ENCODE assay signal across 25 cellular contexts in genomic region chr4:64883087-64883926, GRCh38.
A peak's percentile ranks its signal among the peaks of the same experiment; 100 is the strongest.
DNase-seq lines count a peak whose midpoint lies in the region; ATAC-seq, FAIRE-seq and TF ChIP-seq lines count a peak whose summit lies in the region.
"Had no signal": no experiment of that assay in that cellular context is flagged by ENCODE, and none has a peak within 500 bp of the region (broad histone marks: within the 10 kb centered on the region; RNA-seq: fewer than 3 reads in every experiment).

No MANE protein-coding gene starts in this region.

- no peak overlapping the region for H3K4me3 ChIP-seq in HepG2 (replicated peaks in 1 of 3; ENCODE audit: insufficient read depth in 1 of 3, low read depth in 2 of 3, low read length in 3 of 3)
- H3K4me3 ChIP-seq in right lobe of liver = no peak overlapping the region
- peak overlapping the region; percentile 4 for H3K4me3 ChIP-seq in thymus (ENCODE audit: low read length)
- H3K4me3 ChIP-seq in esophagus squamous epithelium = no peak overlapping the region
- H3K4me3 ChIP-seq: psoas muscle, upper lobe of left lung had no signal

- FAIRE-seq in HepG2 (lab: Jason Lieb, UNC) = no peak
- FAIRE-seq: G401.6, H1 had no signal

- BruUV-seq in HepG2 (replicated peaks; lab: Mats Ljungman, UMichigan) = no TSS peak

- H3K36me3 ChIP-seq in HepG2 (replicated peaks in 1 of 2; ENCODE audit: control insufficient read depth in 1 of 2, insufficient read depth in 2 of 2, low read length in 2 of 2) (no peaks in the 10 kb centered on the region), right lobe of liver (no peaks in the 10 kb centered on the region), thymus (ENCODE audit: control insufficient read depth, insufficient read depth) (no peaks in the 10 kb centered on the region), esophagus squamous epithelium (no peaks in the 10 kb centered on the region)
- H3K36me3 ChIP-seq: neutrophil, upper lobe of left lung had no signal

- TF ChIP-seq POLR2A in HepG2 (IDR thresholded peaks at IDR 0.05; ENCODE audit: insufficient read depth in 1 of 2, low read depth in 2 of 2, low read length in 2 of 2) = no peak
- TF ChIP-seq POLR2A in right lobe of liver (IDR thresholded peaks at IDR 0.05) = no peak
- TF ChIP-seq POLR2A in esophagus squamous epithelium (IDR thresholded peaks at IDR 0.05) = no peak

- no peak overlapping the region for H3K9ac ChIP-seq in HepG2 (ENCODE audit: insufficient read depth, low read depth, low read length)

- no peak for TF ChIP-seq RAD21 in HepG2 (CRISPR knock-in tag; IDR thresholded peaks at IDR 0.05)

- H3K36me3 Mint-ChIP-seq in activated CD8-positive, alpha-beta T cell treated with anti-CD3 and anti-CD28 coated beads, Interleukin-2, amount 10 ng/mL, durations not matched to agents 7 days and 5 days (ENCODE audit: low read depth) = no peaks in the 10 kb centered on the region
- H3K36me3 Mint-ChIP-seq: CD14-positive monocyte, memory B cell had no signal

- H3K27ac Mint-ChIP-seq in activated CD8-positive, alpha-beta T cell treated with anti-CD3 and anti-CD28 coated beads, Interleukin-2, amount 10 ng/mL, durations not matched to agents 7 days and 5 days = peak overlapping the region; percentile 78
- H3K27ac Mint-ChIP-seq: CD14-positive monocyte, memory B cell had no signal

- H3K27me3 ChIP-seq in HepG2 (ENCODE audit: control insufficient read depth in 1 of 2, insufficient read depth in 2 of 2, low read length in 2 of 2) (no peaks in the 10 kb centered on the region), right lobe of liver (no peaks in the 10 kb centered on the region), thymus (ENCODE audit: control insufficient read depth, insufficient read depth) (no peaks in the 10 kb centered on the region), esophagus squamous epithelium (no peaks in the 10 kb centered on the region)
- H3K27me3 ChIP-seq: neutrophil, upper lobe of left lung had no signal

- H3K4me3 Mint-ChIP-seq in activated CD8-positive, alpha-beta T cell treated with anti-CD3 and anti-CD28 coated beads, Interleukin-2, amount 10 ng/mL, durations not matched to agents 7 days and 5 days = peak overlapping the region; percentile 34
- H3K4me3 Mint-ChIP-seq: brain, CD14-positive monocyte, memory B cell had no signal

- TF ChIP-seq CTCF in HepG2 (CRISPR knock-in tag; IDR thresholded peaks at IDR 0.05) (no peak), right lobe of liver (IDR thresholded peaks at IDR 0.05) (no peak), esophagus squamous epithelium (IDR thresholded peaks at IDR 0.05) (no peak)

- in situ Hi-C loops in HepG2 (cut with HindIII; ENCODE audit: extremely low pct_ligation_motif_present, low pct_unique_long_range_greater_than_20kb) = no loop called here

- ATAC-seq in HepG2 (no peak), right lobe of liver (no peak), GM19452 (IDR thresholded peaks at IDR 0.05; ENCODE audit: unreplicated experiment) (no peak)
- ATAC-seq in activated CD8-positive, alpha-beta T cell treated with anti-CD3 and anti-CD28 coated beads, Interleukin-2, amount 10 ng/mL, durations not matched to agents 7 days and 5 days = peak; percentile 60
- ATAC-seq: left cardiac atrium, psoas muscle had no signal

- H3K9me3 Mint-ChIP-seq in activated CD8-positive, alpha-beta T cell treated with anti-CD3 and anti-CD28 coated beads, Interleukin-2, amount 10 ng/mL, durations not matched to agents 7 days and 5 days (ENCODE audit: insufficient read depth) = peaks cover 13% of the 10 kb centered on the region

- peaks cover 17% of the 10 kb centered on the region for H3K4me1 Mint-ChIP-seq in activated CD8-positive, alpha-beta T cell treated with anti-CD3 and anti-CD28 coated beads, Interleukin-2, amount 10 ng/mL, durations not matched to agents 7 days and 5 days (ENCODE audit: low read depth)
- H3K4me1 Mint-ChIP-seq: CD14-positive monocyte, memory B cell had no signal

- CTCF ChIA-PET in HepG2 (lab: Yijun Ruan, JAX; ENCODE audit: low intra/inter-chr PET ratio, low total read pairs) = no interaction called here
- CTCF ChIA-PET in activated CD8-positive, alpha-beta T cell treated with anti-CD3 and anti-CD28 coated beads, Interleukin-2, amount 10 ng/mL, durations not matched to agents 7 days and 5 days (lab: Charles Lee) = no interaction called here

- H3K4me1 ChIP-seq in HepG2 (ENCODE audit: insufficient read depth, low read length) = no peaks in the 10 kb centered on the region
- H3K4me1 ChIP-seq in right lobe of liver = no peaks in the 10 kb centered on the region
- H3K4me1 ChIP-seq in thymus (ENCODE audit: control insufficient read depth, insufficient read depth, low read length) = peaks cover 9% of the 10 kb centered on the region
- H3K4me1 ChIP-seq in esophagus squamous epithelium = no peaks in the 10 kb centered on the region
- H3K4me1 ChIP-seq: psoas muscle, upper lobe of left lung had no signal

- H2AFZ ChIP-seq in HepG2 (ENCODE audit: low read length) = no peak overlapping the region

- H3K27me3 Mint-ChIP-seq in activated CD8-positive, alpha-beta T cell treated with anti-CD3 and anti-CD28 coated beads, Interleukin-2, amount 10 ng/mL, durations not matched to agents 7 days and 5 days (ENCODE audit: low read depth) = no peaks in the 10 kb centered on the region
- H3K27me3 Mint-ChIP-seq: memory B cell had no signal

- H3K27ac ChIP-seq in HepG2 (ENCODE audit: extremely low read length, insufficient read depth, low read length) (no peak overlapping the region), right lobe of liver (no peak overlapping the region), thymus (ENCODE audit: low read depth) (no peak overlapping the region), esophagus squamous epithelium (no peak overlapping the region)
- H3K27ac ChIP-seq: neutrophil, psoas muscle, upper lobe of left lung had no signal

- TF ChIP-seq EP300 in HepG2 (IDR thresholded peaks at IDR 0.05; ENCODE audit: low read depth in 2 of 2, low read length in 2 of 2) (no peak), HepG2 (CRISPR knock-in tag; IDR thresholded peaks at IDR 0.05; ENCODE audit: borderline replicate concordance) (no peak)

- H3K79me2 ChIP-seq in HepG2 (ENCODE audit: insufficient read depth, low read length) = no peaks in the 10 kb centered on the region

- H3K4me2 ChIP-seq in HepG2 (ENCODE audit: low read depth, low read length) = no peak overlapping the region

- 1% methylated on average over 6 of the region's 6 CpGs for WGBS in HepG2 (ENCODE audit: low lambda C conversion rate)
- 57% methylated on average over 6 of the region's 6 CpGs for WGBS in right lobe of liver (ENCODE audit: insufficient coverage, low coverage, low lambda C conversion rate, missing lambda C conversion rate)
- 28% methylated on average over 6 of the region's 6 CpGs for WGBS in thymus
- 72 to 78% methylated on average over 6 of the region's 6 CpGs for WGBS in esophagus squamous epithelium, 2 donors

- intact Hi-C loops in HepG2 (cut with micrococcal nuclease; ENCODE audit: unreplicated experiment) (no loop called here), right lobe of liver (cut with DNase I) (no loop called here), esophagus squamous epithelium (cut with DNase I) (no loop called here)

- POLR2A ChIA-PET in HepG2 (lab: Yijun Ruan, JAX) = no interaction called here
- POLR2A ChIA-PET in activated CD8-positive, alpha-beta T cell treated with anti-CD3 and anti-CD28 coated beads, Interleukin-2, amount 10 ng/mL, durations not matched to agents 7 days and 5 days (lab: Charles Lee) = no interaction called here

- H3K9me3 ChIP-seq in HepG2 (ENCODE audit: low read length) (no peaks in the 10 kb centered on the region), right lobe of liver (no peaks in the 10 kb centered on the region), thymus (ENCODE audit: control insufficient read depth) (no peaks in the 10 kb centered on the region), esophagus squamous epithelium (no peaks in the 10 kb centered on the region)
- H3K9me3 ChIP-seq: neutrophil, psoas muscle, upper lobe of left lung had no signal

- DNase-seq in HepG2 (ENCODE audit: low spot score) = no peak
- DNase-seq in right lobe of liver = no peak
- peak; percentile 3 for DNase-seq in M059J (ENCODE audit: low read depth)
- DNase-seq in activated CD8-positive, alpha-beta T cell treated with anti-CD3 and anti-CD28 coated beads, Interleukin-2, amount 10 ng/mL, durations not matched to agents 7 days and 5 days = peak; percentile 20
- DNase-seq in esophagus squamous epithelium (lab: John Stamatoyannopoulos, UW) = no peak
- no peak for DNase-seq in islet precursor cell
- DNase-seq: activated CD8-positive, alpha-beta memory T cell treated with anti-CD3 and anti-CD28 coated beads, Interleukin-2, amount 50 U/mL, for 48 hours; activated effector memory CD4-positive, alpha-beta T cell treated with Interleukin-2 at 50 U/mL for 16 hours; left cardiac atrium; NCI-H1092 treated with DMSO at 0.1 percent for 48 hours; NCI-H1930; NCI-H2227 treated with DMSO at 0.1 percent for 48 hours; NCI-H774; OCI-M1; psoas muscle; stimulated activated CD8-positive, alpha-beta memory T cell treated with anti-CD3 and anti-CD28 coated beads, Interleukin-4, amount 100 ng/mL, for 48 hours; upper lobe of left lung had no signal

- H4K20me1 ChIP-seq in HepG2 (ENCODE audit: insufficient read depth, low read length) = no peaks in the 10 kb centered on the region

TF ChIP-seq in HepG2, 621 proteins besides CTCF, POLR2A, EP300 and RAD21:
- TF ChIP-seq MAFK (conservative IDR thresholded peaks at IDR 0.05 in 1 of 2, IDR thresholded peaks at IDR 0.05 in 1 of 2; ENCODE audit: low read length in 2 of 2) (peak; percentile 68 to 84; a peak in 2 of 4 replicates), MAFF (IDR thresholded peaks at IDR 0.05; ENCODE audit: low read depth, low read length) (peak; percentile 62), ATF7-NPFF (CRISPR knock-in tag; IDR thresholded peaks at IDR 0.05; ENCODE audit: low read depth) (no peak)

Comparison
In these comparisons a context has a peak if more than half of its experiments do, and no peak if none do; other contexts are left out.
1. DNase-seq: peak in M059J (single experiment) and activated CD8-positive, alpha-beta T cell treated with anti-CD3 and anti-CD28 coated beads, Interleukin-2, amount 10 ng/mL, durations not matched to agents 7 days and 5 days (single experiment); none in HepG2 (single experiment), right lobe of liver (0 of 3), esophagus squamous epithelium (single experiment) and islet precursor cell (single experiment).